ENCODE assay signal across 37 cellular contexts in genomic region chr2:25624635-25625034, GRCh38.
"Had no signal": no experiment of that assay in that cellular context is flagged by ENCODE, and none has a peak within 500 bp of the region (broad histone marks: within the 10 kb centered on the region; RNA-seq: fewer than 3 reads in every experiment).

No MANE protein-coding gene starts in this region.

- H3K27me3 Mint-ChIP-seq: activated B cell treated with CpG ODN at 0.5 μM for 24 hours; activated CD4-positive, alpha-beta memory T cell treated with anti-CD3 and anti-CD28 coated beads for 36 hours; activated CD4-positive, alpha-beta T cell treated with anti-CD3 and anti-CD28 coated beads, Interleukin-2, amount 10 ng/mL, durations not matched to agents 24 days and 14 days; activated CD8-positive, alpha-beta T cell treated with anti-CD3 and anti-CD28 coated beads for 36 hours; activated naive CD8-positive, alpha-beta T cell treated with anti-CD3 and anti-CD28 coated beads for 36 hours had no signal

- H3K36me3 Mint-ChIP-seq: activated naive CD4-positive, alpha-beta T cell treated with anti-CD3 and anti-CD28 coated beads, Interleukin-2, amount 50 U/mL, for 72 hours had no signal

- H3K27ac ChIP-seq: adrenal gland, body of pancreas, brain microvascular endothelial cell, breast epithelium, VCaP had no signal

- H3K9me3 Mint-ChIP-seq: activated B cell treated with CpG ODN at 0.5 μM for 24 hours; activated CD4-positive, alpha-beta memory T cell treated with anti-CD3 and anti-CD28 coated beads for 36 hours; activated CD4-positive, alpha-beta T cell treated with anti-CD3 and anti-CD28 coated beads, Interleukin-2, amount 10 ng/mL, durations not matched to agents 24 days and 14 days; activated CD8-positive, alpha-beta T cell treated with anti-CD3 and anti-CD28 coated beads for 36 hours; activated naive CD4-positive, alpha-beta T cell treated with anti-CD3 and anti-CD28 coated beads for 36 hours; activated naive CD4-positive, alpha-beta T cell treated with anti-CD3 and anti-CD28 coated beads, Interleukin-2, amount 50 U/mL, for 72 hours; activated naive CD8-positive, alpha-beta T cell treated with anti-CD3 and anti-CD28 coated beads for 36 hours; activated T-cell treated with anti-CD3 and anti-CD28 coated beads, Interleukin-2, amount 50 U/mL, for 4 hours; activated T-cell treated with anti-CD3 and anti-CD28 coated beads, Interleukin-2, amount 50 U/mL, for 72 hours; activated T-helper 1 cell treated with anti-CD3 and anti-CD28 coated beads, Interleukin-12 subunit alpha, Interleukin-12 subunit beta, Interleukin-2, Interleukin-4 antibody, amounts not matched to agents 30 ng/mL and 10 ng/mL and 1 ng/mL, durations not matched to agents 14 hours and 24 hours and 36 hours; activated T-helper 2 cell treated with anti-CD3 and anti-CD28 coated beads, Interferon-gamma antibody, Interleukin-2, Interleukin-4, amounts not matched to agents 10 μg/mL and 5 μg/mL and 100 μg/mL, durations not matched to agents 14 hours and 24 hours and 36 hours; T-helper 1 cell treated with Interleukin-12 subunit alpha and Interleukin-12 subunit beta and Interleukin-4 antibody, amounts not matched to agents 30 μg/mL and 1 μg/mL, for 36 hours; T-helper 2 cell treated with Interferon-gamma antibody and Interleukin-4, amounts not matched to agents 5 μg/mL and 100 μg/mL, for 36 hours had no signal

- H3K4me3 ChIP-seq: adrenal gland, body of pancreas, breast epithelium had no signal

- H3K27me3 ChIP-seq: adrenal gland, body of pancreas, brain microvascular endothelial cell, breast epithelium had no signal

- H3K4me3 Mint-ChIP-seq: activated B cell treated with CpG ODN at 0.5 μM for 24 hours; activated CD4-positive, alpha-beta memory T cell treated with anti-CD3 and anti-CD28 coated beads for 36 hours; activated CD4-positive, alpha-beta T cell treated with anti-CD3 and anti-CD28 coated beads, Interleukin-2, amount 10 ng/mL, durations not matched to agents 24 days and 14 days; activated CD8-positive, alpha-beta T cell treated with anti-CD3 and anti-CD28 coated beads for 36 hours; activated naive CD4-positive, alpha-beta T cell treated with anti-CD3 and anti-CD28 coated beads for 36 hours; activated naive CD8-positive, alpha-beta T cell treated with anti-CD3 and anti-CD28 coated beads for 36 hours; activated T-cell treated with anti-CD3 and anti-CD28 coated beads, Interleukin-2, amount 50 U/mL, for 4 hours; activated T-cell treated with anti-CD3 and anti-CD28 coated beads, Interleukin-2, amount 50 U/mL, for 72 hours; activated T-helper 1 cell treated with anti-CD3 and anti-CD28 coated beads, Interleukin-12 subunit alpha, Interleukin-12 subunit beta, Interleukin-2, Interleukin-4 antibody, amounts not matched to agents 30 ng/mL and 10 ng/mL and 1 ng/mL, durations not matched to agents 14 hours and 24 hours and 36 hours; T-helper 1 cell treated with Interleukin-12 subunit alpha and Interleukin-12 subunit beta and Interleukin-4 antibody, amounts not matched to agents 30 μg/mL and 1 μg/mL, for 36 hours; T-helper 2 cell treated with Interferon-gamma antibody and Interleukin-4, amounts not matched to agents 5 μg/mL and 100 μg/mL, for 36 hours had no signal

- H3K4me1 Mint-ChIP-seq: activated B cell treated with CpG ODN at 0.5 μM for 24 hours; activated CD4-positive, alpha-beta T cell treated with anti-CD3 and anti-CD28 coated beads, Interleukin-2, amount 10 ng/mL, durations not matched to agents 24 days and 14 days had no signal

- H3K36me3 ChIP-seq: adrenal gland, brain microvascular endothelial cell, breast epithelium had no signal

- FAIRE-seq: astrocyte, TTC549 had no signal

- ATAC-seq: activated CD8-positive, alpha-beta T cell treated with anti-CD3 and anti-CD28 coated beads for 36 hours; activated naive CD4-positive, alpha-beta T cell treated with anti-CD3 and anti-CD28 coated beads, Interleukin-2, amount 50 U/mL, for 72 hours; activated T-cell treated with anti-CD3 and anti-CD28 coated beads, Interleukin-2, amount 50 U/mL, for 4 hours; activated T-cell treated with anti-CD3 and anti-CD28 coated beads, Interleukin-2, amount 50 U/mL, for 72 hours; body of pancreas had no signal

- H3K27ac Mint-ChIP-seq: activated B cell treated with CpG ODN at 0.5 μM for 24 hours; activated CD4-positive, alpha-beta memory T cell treated with anti-CD3 and anti-CD28 coated beads for 36 hours; activated CD4-positive, alpha-beta T cell treated with anti-CD3 and anti-CD28 coated beads, Interleukin-2, amount 10 ng/mL, durations not matched to agents 24 days and 14 days; activated CD8-positive, alpha-beta T cell treated with anti-CD3 and anti-CD28 coated beads for 36 hours; activated naive CD4-positive, alpha-beta T cell treated with anti-CD3 and anti-CD28 coated beads for 36 hours; activated naive CD4-positive, alpha-beta T cell treated with anti-CD3 and anti-CD28 coated beads, Interleukin-2, amount 50 U/mL, for 72 hours; activated naive CD8-positive, alpha-beta T cell treated with anti-CD3 and anti-CD28 coated beads for 36 hours; activated T-cell treated with anti-CD3 and anti-CD28 coated beads, Interleukin-2, amount 50 U/mL, for 72 hours; activated T-helper 1 cell treated with anti-CD3 and anti-CD28 coated beads, Interleukin-12 subunit alpha, Interleukin-12 subunit beta, Interleukin-2, Interleukin-4 antibody, amounts not matched to agents 30 ng/mL and 10 ng/mL and 1 ng/mL, durations not matched to agents 14 hours and 24 hours and 36 hours; activated T-helper 2 cell treated with anti-CD3 and anti-CD28 coated beads, Interferon-gamma antibody, Interleukin-2, Interleukin-4, amounts not matched to agents 10 μg/mL and 5 μg/mL and 100 μg/mL, durations not matched to agents 14 hours and 24 hours and 36 hours; T-helper 1 cell treated with Interleukin-12 subunit alpha and Interleukin-12 subunit beta and Interleukin-4 antibody, amounts not matched to agents 30 μg/mL and 1 μg/mL, for 36 hours; T-helper 2 cell treated with Interferon-gamma antibody and Interleukin-4, amounts not matched to agents 5 μg/mL and 100 μg/mL, for 36 hours had no signal

- H3K9me3 ChIP-seq: adrenal gland, body of pancreas, breast epithelium had no signal

- H3K4me1 ChIP-seq: adrenal gland, body of pancreas, breast epithelium had no signal

- DNase-seq: activated B cell treated with CpG ODN at 0.5 μM for 24 hours; activated CD4-positive, alpha-beta memory T cell treated with anti-CD3 and anti-CD28 coated beads for 36 hours; activated CD4-positive, alpha-beta T cell treated with anti-CD3 and anti-CD28 coated beads for 4 hours; activated CD4-positive, alpha-beta T cell treated with anti-CD3 and anti-CD28 coated beads, Interleukin-2, amount 10 ng/mL, durations not matched to agents 24 days and 14 days; activated CD4-positive, alpha-beta T cell treated with anti-CD3 and anti-CD28 coated beads, Interleukin-2, amount 50 U/mL, for 1 hour; activated CD4-positive, alpha-beta T cell treated with anti-CD3 and anti-CD28 coated beads, Interleukin-2, amount 50 U/mL, for 4 hours; activated CD4-positive, CD25-positive, alpha-beta regulatory T cell treated with anti-CD3 and anti-CD28 coated beads, Interleukin-2, amount 50 U/mL, for 72 hours; activated CD8-positive, alpha-beta memory T cell treated with anti-CD3 and anti-CD28 coated beads, Interleukin-2, amount 50 U/mL, for 4 hours; activated CD8-positive, alpha-beta T cell treated with anti-CD3 and anti-CD28 coated beads for 36 hours; activated effector memory CD4-positive, alpha-beta T cell treated with Interleukin-2 at 50 U/mL for 16 hours; activated gamma-delta T cell treated with Interleukin-2 at 50 U/mL for 16 hours; activated naive CD4-positive, alpha-beta T cell; activated naive CD4-positive, alpha-beta T cell treated with anti-CD3 and anti-CD28 coated beads for 36 hours; activated naive CD4-positive, alpha-beta T cell treated with anti-CD3 and anti-CD28 coated beads, Interleukin-2, amount 50 U/mL, for 16 hours; activated naive CD8-positive, alpha-beta T cell treated with anti-CD3 and anti-CD28 coated beads for 36 hours; activated T-cell treated with anti-CD3 and anti-CD28 coated beads for 4 hours; activated T-cell treated with anti-CD3 and anti-CD28 coated beads, Interleukin-2, amount 50 U/mL, for 1 hour; activated T-cell treated with anti-CD3 and anti-CD28 coated beads, Interleukin-2, amount 50 U/mL, for 4 hours; activated T-cell treated with anti-CD3 and anti-CD28 coated beads, Interleukin-2, amount 50 U/mL, for 72 hours; adrenal gland; amniotic stem cell; aorta; body of pancreas; brain microvascular endothelial cell; central memory CD4-positive, alpha-beta T cell; T-helper 1 cell; T-helper 2 cell; T-helper 9 cell had no signal
